Comparison of ENCODE assay signal across 8 cellular contexts in the genomic region with DNA sequence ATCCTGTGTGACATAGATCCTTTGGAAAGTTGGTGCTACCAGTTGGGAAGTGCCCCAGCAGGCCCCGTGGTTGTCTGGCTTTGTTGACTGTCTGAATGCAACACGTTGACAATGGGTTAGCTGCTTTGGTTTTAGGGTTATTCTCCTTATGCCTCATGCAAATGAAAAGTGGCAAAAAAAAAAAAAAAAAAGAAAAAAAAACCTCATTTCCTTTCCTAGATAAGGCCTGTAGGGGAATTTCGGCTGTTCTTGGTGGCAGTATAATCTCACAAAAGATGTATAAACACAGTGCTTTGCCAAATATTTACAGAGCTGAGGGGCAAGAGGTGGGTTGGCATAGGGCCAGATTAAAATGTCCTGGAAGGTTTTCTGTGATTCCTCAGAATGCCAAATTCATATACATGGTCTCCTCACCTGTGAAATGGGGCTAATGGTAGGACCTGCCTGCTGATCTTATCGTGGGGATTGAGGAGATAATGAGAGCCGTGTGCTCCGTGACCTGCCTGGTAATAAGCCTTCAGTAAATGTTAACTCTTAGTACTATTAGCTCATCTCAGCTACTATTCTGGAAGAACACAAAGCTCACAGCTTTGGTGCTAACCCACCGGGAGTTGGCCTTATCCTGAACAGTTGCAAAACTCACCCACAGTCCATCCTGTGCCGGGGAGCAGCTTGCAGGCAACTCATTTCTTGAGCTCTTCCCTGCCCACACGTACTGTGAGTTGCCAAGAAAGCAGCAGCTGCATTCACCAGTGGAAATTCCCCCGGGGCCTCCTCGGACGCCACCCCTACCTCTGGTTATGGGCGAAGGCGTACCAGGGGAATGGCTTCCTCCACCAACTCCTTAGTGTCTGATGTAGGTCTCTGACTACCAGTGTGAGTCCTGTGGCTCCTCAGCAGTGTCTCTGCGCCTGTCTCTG.
DNase-seq lines count a peak whose midpoint lies in the region; ATAC-seq and TF ChIP-seq lines count a peak whose summit lies in the region.

No MANE protein-coding gene starts in this region.

- H3K36me3 Mint-ChIP-seq in activated CD4-positive, alpha-beta T cell treated with anti-CD3 and anti-CD28 coated beads for 36 hours (ENCODE audit: low read depth) = peaks cover 13% of the 10 kb centered on the region
- H3K36me3 Mint-ChIP-seq in stimulated activated effector memory CD8-positive, alpha-beta T cell treated with anti-CD3 and anti-CD28 coated beads, Interleukin-12 subunit alpha, Interleukin-12 subunit beta, amount 100 ng/mL, for 72 hours = peaks cover 28% of the 10 kb centered on the region
- no peaks in the 10 kb centered on the region; the same call in 2 of the 3 replicates for H3K36me3 Mint-ChIP-seq in GM23338 (ENCODE audit: low read depth)

- POLR2A ChIA-PET in activated CD4-positive, alpha-beta T cell treated with anti-CD3 and anti-CD28 coated beads for 36 hours (lab: Charles Lee) = interaction anchor here (0.6 to 1.6 kb wide), 3 partner anchors 46 to 951 kb away, joined by 3 to 6 read pairs (median 6); no protein-coding TSS in a partner anchor

- TF ChIP-seq CTCF in adrenal gland (IDR thresholded peaks at IDR 0.05) (peak in 1 of 6 experiments; percentile 9), GM23338 (conservative IDR thresholded peaks at IDR 0.05; ENCODE audit: low read depth in 2 of 2) (no peak)

- H3K9me2 ChIP-seq in GM23338 (ENCODE audit: insufficient read depth) = no peaks in the 10 kb centered on the region

- peak overlapping the region in 1 of 5 donors; percentile 24 for H3K27ac ChIP-seq in adrenal gland
- H3K27ac ChIP-seq in GM23338 (ENCODE audit: low read depth) = no peak overlapping the region

- intact Hi-C loops in activated CD4-positive, alpha-beta T cell treated with anti-CD3 and anti-CD28 coated beads for 36 hours (cut with DNase I, micrococcal nuclease) = loop anchor here in 1 of 2 experiments (1.0 to 10.0 kb wide), 5 partner anchors 161 to 1002 kb away; a partner anchor contains a TSS
- intact Hi-C loops in left cardiac atrium (cut with DNase I) (no loop called here), adrenal gland (cut with DNase I) (no loop called here)

- no peak overlapping the region for H3K4me3 ChIP-seq in adrenal gland
- no peak overlapping the region for H3K4me3 ChIP-seq in GM23338

- no peak overlapping the region for H2AFZ ChIP-seq in GM23338

- H3K4me1 ChIP-seq in adrenal gland (replicated peaks in 1 of 2) (peaks cover 0 to 6% of the 10 kb centered on the region in 2 donors), GM23338 (ENCODE audit: insufficient read depth) (peaks cover 4% of the 10 kb centered on the region; the same call in 1 of the 2 replicates)

- H3K79me2 ChIP-seq in GM23338 (replicated peaks; ENCODE audit: insufficient read depth) = no peaks in the 10 kb centered on the region

- H3K9me3 Mint-ChIP-seq in activated CD4-positive, alpha-beta T cell treated with anti-CD3 and anti-CD28 coated beads for 36 hours (ENCODE audit: low read depth) = no peaks in the 10 kb centered on the region
- H3K9me3 Mint-ChIP-seq in stimulated activated effector memory CD8-positive, alpha-beta T cell treated with anti-CD3 and anti-CD28 coated beads, Interleukin-12 subunit alpha, Interleukin-12 subunit beta, amount 100 ng/mL, for 72 hours = no peaks in the 10 kb centered on the region
- H3K9me3 Mint-ChIP-seq in GM23338 = no peaks in the 10 kb centered on the region

- H3F3A ChIP-seq in GM23338 (replicated peaks; ENCODE audit: low read depth) = no peaks in the 10 kb centered on the region

- no peaks in the 10 kb centered on the region for H3K27me3 ChIP-seq in adrenal gland
- H3K27me3 ChIP-seq in GM23338 (ENCODE audit: insufficient read depth) = no peaks in the 10 kb centered on the region

- no peaks in the 10 kb centered on the region for H3K9me3 ChIP-seq in adrenal gland (replicated peaks in 1 of 3)

- WGBS in adrenal gland, 4 donors = 71 to 81% (median 75%) methylated on average over 15 of the region's 15 CpGs

- peak; percentile 84 for DNase-seq in activated CD4-positive, alpha-beta T cell treated with anti-CD3 and anti-CD28 coated beads for 36 hours
- no peak for DNase-seq in activated CD4-positive, alpha-beta T cell treated with anti-CD3 and anti-CD28 coated beads, Interleukin-2, amount 50 U/mL, for 1 hour
- DNase-seq in T-helper 9 cell (peak; percentile 16), left cardiac atrium (peak; percentile 47), adrenal gland (no peak), GM23338 (ENCODE audit: low spot score) (no peak)
- peak; percentile 60 to 87 for DNase-seq in stimulated activated effector memory CD8-positive, alpha-beta T cell treated with anti-CD3 and anti-CD28 coated beads, Interleukin-12 subunit alpha, Interleukin-12 subunit beta, amount 100 ng/mL, for 72 hours (ENCODE audit: low spot score in 2 of 2)

- peaks cover 47% of the 10 kb centered on the region for H3K4me1 Mint-ChIP-seq in activated CD4-positive, alpha-beta T cell treated with anti-CD3 and anti-CD28 coated beads for 36 hours
- peaks cover 78% of the 10 kb centered on the region for H3K4me1 Mint-ChIP-seq in stimulated activated effector memory CD8-positive, alpha-beta T cell treated with anti-CD3 and anti-CD28 coated beads, Interleukin-12 subunit alpha, Interleukin-12 subunit beta, amount 100 ng/mL, for 72 hours
- peaks cover 2% of the 10 kb centered on the region; the same call in 1 of the 3 replicates for H3K4me1 Mint-ChIP-seq in GM23338

- H3K36me3 ChIP-seq in adrenal gland (replicated peaks in 1 of 2) (no peaks in the 10 kb centered on the region), GM23338 (ENCODE audit: insufficient read depth) (no peaks in the 10 kb centered on the region)

- no peak overlapping the region for H3K4me2 ChIP-seq in GM23338

- CTCF ChIA-PET in activated CD4-positive, alpha-beta T cell treated with anti-CD3 and anti-CD28 coated beads for 36 hours (lab: Charles Lee) = interaction anchor here (0.6 to 1.1 kb wide), 5 partner anchors 23 to 250 kb away, joined by 3 read pairs; no protein-coding TSS in a partner anchor

- H3K4me3 Mint-ChIP-seq in activated CD4-positive, alpha-beta T cell treated with anti-CD3 and anti-CD28 coated beads for 36 hours = peak overlapping the region; percentile 9
- H3K4me3 Mint-ChIP-seq in stimulated activated effector memory CD8-positive, alpha-beta T cell treated with anti-CD3 and anti-CD28 coated beads, Interleukin-12 subunit alpha, Interleukin-12 subunit beta, amount 100 ng/mL, for 72 hours = peak overlapping the region; percentile 61
- H3K4me3 Mint-ChIP-seq in GM23338 = no peak overlapping the region

- ATAC-seq in activated CD4-positive, alpha-beta T cell treated with anti-CD3 and anti-CD28 coated beads for 36 hours = peak; percentile 79
- ATAC-seq in HG02973 (IDR thresholded peaks at IDR 0.05; ENCODE audit: unreplicated experiment) (peak; percentile 54), left cardiac atrium (peak; percentile 56 to 69), GM23338 (no peak)
- peak; percentile 88 for ATAC-seq in stimulated activated effector memory CD8-positive, alpha-beta T cell treated with anti-CD3 and anti-CD28 coated beads, Interleukin-12 subunit alpha, Interleukin-12 subunit beta, amount 100 ng/mL, for 72 hours

- H4K20me1 ChIP-seq in GM23338 (replicated peaks; ENCODE audit: insufficient read depth) = no peaks in the 10 kb centered on the region

- H3K27me3 Mint-ChIP-seq in activated CD4-positive, alpha-beta T cell treated with anti-CD3 and anti-CD28 coated beads for 36 hours = no peaks in the 10 kb centered on the region
- H3K27me3 Mint-ChIP-seq in GM23338 (ENCODE audit: insufficient read depth, low read depth, poor library complexity) = no peaks in the 10 kb centered on the region

- no peak for TF ChIP-seq POLR2A in adrenal gland (IDR thresholded peaks at IDR 0.05)

- H3K27ac Mint-ChIP-seq in activated CD4-positive, alpha-beta T cell treated with anti-CD3 and anti-CD28 coated beads for 36 hours = peak overlapping the region; percentile 79
- H3K27ac Mint-ChIP-seq in stimulated activated effector memory CD8-positive, alpha-beta T cell treated with anti-CD3 and anti-CD28 coated beads, Interleukin-12 subunit alpha, Interleukin-12 subunit beta, amount 100 ng/mL, for 72 hours = peak overlapping the region; percentile 87
- no peak overlapping the region for H3K27ac Mint-ChIP-seq in GM23338

TF ChIP-seq in GM23338, 12 proteins besides CTCF, POLR2A, EP300 and RAD21 (continues in another document):
- TF ChIP-seq CREB1 (CRISPR knock-in tag; IDR thresholded peaks at IDR 0.05; ENCODE audit: low read depth) (no peak), STAT1 (IDR thresholded peaks at IDR 0.05; ENCODE audit: unreplicated experiment) (no peak), JUNB (IDR thresholded peaks at IDR 0.05; ENCODE audit: unreplicated experiment) (no peak), ZNF114 (CRISPR knock-in tag; IDR thresholded peaks at IDR 0.05) (no peak), EZH2phosphoT487 (IDR thresholded peaks at IDR 0.05; ENCODE audit: unreplicated experiment) (no peak)
- TF ChIP-seq, protein P1, sequence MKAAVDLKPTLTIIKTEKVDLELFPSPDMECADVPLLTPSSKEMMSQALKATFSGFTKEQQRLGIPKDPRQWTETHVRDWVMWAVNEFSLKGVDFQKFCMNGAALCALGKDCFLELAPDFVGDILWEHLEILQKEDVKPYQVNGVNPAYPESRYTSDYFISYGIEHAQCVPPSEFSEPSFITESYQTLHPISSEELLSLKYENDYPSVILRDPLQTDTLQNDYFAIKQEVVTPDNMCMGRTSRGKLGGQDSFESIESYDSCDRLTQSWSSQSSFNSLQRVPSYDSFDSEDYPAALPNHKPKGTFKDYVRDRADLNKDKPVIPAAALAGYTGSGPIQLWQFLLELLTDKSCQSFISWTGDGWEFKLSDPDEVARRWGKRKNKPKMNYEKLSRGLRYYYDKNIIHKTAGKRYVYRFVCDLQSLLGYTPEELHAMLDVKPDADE (IDR thresholded peaks at IDR 0.05) = no peak

Comparison
In these comparisons a context has a peak if more than half of its experiments do, and no peak if none do; other contexts are left out.
1. DNase-seq: peak in activated CD4-positive, alpha-beta T cell treated with anti-CD3 and anti-CD28 coated beads for 36 hours (single experiment), T-helper 9 cell (single experiment), left cardiac atrium (single experiment) and stimulated activated effector memory CD8-positive, alpha-beta T cell treated with anti-CD3 and anti-CD28 coated beads, Interleukin-12 subunit alpha, Interleukin-12 subunit beta, amount 100 ng/mL, for 72 hours (2 of 2); none in activated CD4-positive, alpha-beta T cell treated with anti-CD3 and anti-CD28 coated beads, Interleukin-2, amount 50 U/mL, for 1 hour (single experiment), adrenal gland (0 of 7) and GM23338 (single experiment).